ENCODE assay signal across 15 cellular contexts in the genomic region with DNA sequence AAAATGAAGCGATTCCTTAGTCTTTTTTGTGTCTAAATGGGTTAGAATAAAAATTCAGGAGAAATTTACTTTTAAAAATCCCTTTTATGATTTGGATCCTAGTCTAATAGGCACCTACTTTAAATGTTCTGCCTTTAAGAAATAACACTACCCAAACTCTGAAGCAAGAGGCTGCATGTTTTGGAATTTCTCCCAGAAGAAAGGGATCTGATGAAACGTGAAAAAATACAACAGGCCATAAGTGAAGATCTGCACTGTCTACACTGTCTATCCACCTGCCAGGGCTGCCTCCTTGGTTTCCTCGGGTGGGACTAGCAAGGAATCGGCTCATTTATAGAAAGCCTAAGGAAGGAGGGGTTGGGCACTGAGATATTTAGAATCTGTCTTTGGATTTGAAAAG. TPM values are rescaled to one million over a fixed set of nuclear protein-coding genes. Genes with fewer than 3 reads are reported as not detected.
DNase-seq lines count a peak whose midpoint lies in the region; ATAC-seq and TF ChIP-seq lines count a peak whose summit lies in the region.
"Had no signal": no experiment of that assay in that cellular context is flagged by ENCODE, and none has a peak within 500 bp of the region (broad histone marks: within the 10 kb centered on the region; RNA-seq: fewer than 3 reads in every experiment).

No MANE protein-coding gene starts in this region.

- no peak for TF ChIP-seq CTCF in RWPE1 (conservative IDR thresholded peaks at IDR 0.05; ENCODE audit: low read depth)
- no peak for TF ChIP-seq CTCF in fibroblast of villous mesenchyme (IDR thresholded peaks at IDR 0.05; ENCODE audit: insufficient read depth, low read depth, low read length)
- no peak for TF ChIP-seq CTCF in psoas muscle (IDR thresholded peaks at IDR 0.05)

- peaks cover 20% of the 10 kb centered on the region for H3K36me3 Mint-ChIP-seq in CD4-positive, CD25-positive, alpha-beta regulatory T cell
- peaks cover 23% of the 10 kb centered on the region for H3K36me3 Mint-ChIP-seq in activated CD4-positive, alpha-beta memory T cell treated with anti-CD3 and anti-CD28 coated beads for 36 hours

- H3K9me3 Mint-ChIP-seq in CD4-positive, CD25-positive, alpha-beta regulatory T cell: no peaks in the 10 kb centered on the region
- H3K9me3 Mint-ChIP-seq in activated CD4-positive, alpha-beta memory T cell treated with anti-CD3 and anti-CD28 coated beads for 36 hours: no peaks in the 10 kb centered on the region
- H3K9me3 Mint-ChIP-seq: activated CD8-positive, alpha-beta T cell treated with anti-CD3 and anti-CD28 coated beads for 36 hours; activated naive CD4-positive, alpha-beta T cell treated with anti-CD3 and anti-CD28 coated beads for 36 hours; T-helper 1 cell treated with Interleukin-12 subunit alpha and Interleukin-12 subunit beta and Interleukin-4 antibody, amounts not matched to agents 30 μg/mL and 1 μg/mL, for 36 hours had no signal

- CTCF ChIA-PET in RWPE1 (lab: Yijun Ruan, JAX): interaction anchor here (0.7 kb wide), 1 partner anchor 149 kb away, joined by 3 read pairs; no protein-coding TSS in a partner anchor
- CTCF ChIA-PET in activated CD4-positive, alpha-beta memory T cell treated with anti-CD3 and anti-CD28 coated beads for 36 hours (lab: Charles Lee): interaction anchor here (2.9 to 3.6 kb wide), 2 partner anchors 50 to 52 kb away, joined by 17 to 19 read pairs; no protein-coding TSS in a partner anchor

- intact Hi-C loops in psoas muscle (cut with DNase I): no loop called here
- intact Hi-C loops in activated CD4-positive, alpha-beta memory T cell treated with anti-CD3 and anti-CD28 coated beads for 36 hours (cut with micrococcal nuclease): loop anchor here (10.0 kb wide), 1 partner anchor 579 kb away; the partner anchor contains the start of gene GALNT6

- peak overlapping the region in 2 of 3 donors; percentile 19 to 71 for H3K27ac Mint-ChIP-seq in CD4-positive, CD25-positive, alpha-beta regulatory T cell
- H3K27ac Mint-ChIP-seq in activated CD4-positive, alpha-beta memory T cell treated with anti-CD3 and anti-CD28 coated beads for 36 hours: no peak overlapping the region
- H3K27ac Mint-ChIP-seq: activated naive CD4-positive, alpha-beta T cell treated with anti-CD3 and anti-CD28 coated beads for 36 hours had no signal

- peaks cover 40 to 61% (median 55%) of the 10 kb centered on the region in 4 donors for H3K4me1 Mint-ChIP-seq in CD4-positive, CD25-positive, alpha-beta regulatory T cell
- H3K4me1 Mint-ChIP-seq in activated CD4-positive, alpha-beta memory T cell treated with anti-CD3 and anti-CD28 coated beads for 36 hours (ENCODE audit: low read depth): peaks cover 71% of the 10 kb centered on the region

- POLR2A ChIA-PET in RWPE1 (lab: Yijun Ruan, JAX; ENCODE audit: low non-redundant PET): no interaction called here
- POLR2A ChIA-PET in activated CD4-positive, alpha-beta memory T cell treated with anti-CD3 and anti-CD28 coated beads for 36 hours (lab: Charles Lee): no interaction called here

- no peaks in the 10 kb centered on the region for H3K9me3 ChIP-seq in CD4-positive, CD25-positive, alpha-beta regulatory T cell (ENCODE audit: control insufficient read depth in 2 of 2, low read length in 2 of 2)
- H3K9me3 ChIP-seq in psoas muscle: no peaks in the 10 kb centered on the region
- H3K9me3 ChIP-seq: colonic mucosa had no signal

- peaks cover 5% of the 10 kb centered on the region for H3K27me3 Mint-ChIP-seq in CD4-positive, CD25-positive, alpha-beta regulatory T cell
- peaks cover 6% of the 10 kb centered on the region for H3K27me3 Mint-ChIP-seq in activated CD4-positive, alpha-beta memory T cell treated with anti-CD3 and anti-CD28 coated beads for 36 hours
- H3K27me3 Mint-ChIP-seq: activated CD8-positive, alpha-beta T cell treated with anti-CD3 and anti-CD28 coated beads for 36 hours had no signal

- no peak for DNase-seq in CD4-positive, CD25-positive, alpha-beta regulatory T cell
- DNase-seq in RWPE1 (ENCODE audit: low spot score): no peak
- DNase-seq in fibroblast of villous mesenchyme (ENCODE audit: low read depth): peak; percentile 67
- DNase-seq in psoas muscle: no peak
- DNase-seq in NK-92 treated with Interleukin-12 subunit alpha and Interleukin-12 subunit beta, amount 100 ng/mL, for 24 hours (lab: John Stamatoyannopoulos, UW): no peak
- DNase-seq in activated CD4-positive, alpha-beta memory T cell treated with anti-CD3 and anti-CD28 coated beads for 36 hours: no peak
- DNase-seq: colonic mucosa, COR-L47, left colon, PC-3 had no signal

- ATAC-seq in CD4-positive, CD25-positive, alpha-beta regulatory T cell (ENCODE audit: low read depth in 2 of 2): no peak
- peak; percentile 19 to 60 (median 25) for ATAC-seq in psoas muscle
- ATAC-seq in HG02623 (IDR thresholded peaks at IDR 0.05; ENCODE audit: unreplicated experiment): no peak
- no peak for ATAC-seq in HG02970 (IDR thresholded peaks at IDR 0.05; ENCODE audit: low FRiP score, unreplicated experiment)
- ATAC-seq: left colon, PC-3 had no signal

- H3K4me1 ChIP-seq in CD4-positive, CD25-positive, alpha-beta regulatory T cell (ENCODE audit: control insufficient read depth, insufficient read depth, low read length, poor library complexity, severe bottlenecking): peaks cover 50% of the 10 kb centered on the region
- H3K4me1 ChIP-seq in psoas muscle: peaks cover 41% of the 10 kb centered on the region

- H3K36me3 ChIP-seq in CD4-positive, CD25-positive, alpha-beta regulatory T cell (ENCODE audit: control insufficient read depth, insufficient read depth, low read length): peaks cover 10% of the 10 kb centered on the region
- peaks cover 5 to 34% of the 10 kb centered on the region in 2 donors for H3K36me3 ChIP-seq in psoas muscle (ENCODE audit: insufficient read depth in 1 of 2, low read depth in 1 of 2)

- no peak overlapping the region for H3K27ac ChIP-seq in CD4-positive, CD25-positive, alpha-beta regulatory T cell (ENCODE audit: insufficient read depth, low read length, poor library complexity, severe bottlenecking)
- H3K27ac ChIP-seq in RWPE1 (peak overlapping the region; percentile 47), psoas muscle (peak overlapping the region; percentile 33)
- H3K27ac ChIP-seq: colonic mucosa had no signal

- whole genome bisulfite sequencing in psoas muscle, 3 donors: 53 to 70% (median 56%) methylated on average over 4 of the region's 4 CpGs

- no peaks in the 10 kb centered on the region for H3K27me3 ChIP-seq in CD4-positive, CD25-positive, alpha-beta regulatory T cell (ENCODE audit: control insufficient read depth, insufficient read depth, low read length)
- H3K27me3 ChIP-seq in psoas muscle (ENCODE audit: insufficient read depth in 3 of 3, low read length in 2 of 3): no peaks in the 10 kb centered on the region
- H3K27me3 ChIP-seq: colonic mucosa had no signal

- peak overlapping the region in 1 of 4 donors; percentile 32 for H3K4me3 Mint-ChIP-seq in CD4-positive, CD25-positive, alpha-beta regulatory T cell
- H3K4me3 Mint-ChIP-seq in activated CD4-positive, alpha-beta memory T cell treated with anti-CD3 and anti-CD28 coated beads for 36 hours: no peak overlapping the region

- no peak overlapping the region for H3K4me3 ChIP-seq in CD4-positive, CD25-positive, alpha-beta regulatory T cell (ENCODE audit: low read depth, low read length)
- no peak overlapping the region for H3K4me3 ChIP-seq in fibroblast of villous mesenchyme (ENCODE audit: low read depth, low read length)
- H3K4me3 ChIP-seq in psoas muscle: no peak overlapping the region
- H3K4me3 ChIP-seq: colonic mucosa had no signal

RNA-seq across cellular contexts. Expression of gene ACVR1B, which starts 22.1 kb away (rescaled TPM):
- 6.5 TPM for total RNA-seq in CD4-positive, CD25-positive, alpha-beta regulatory T cell
- 1 to 10 TPM in 3 of 4 donors, under 1 TPM in 1; 0.47 to 2.3 (median 1.2) TPM for polyA plus RNA-seq in CD4-positive, CD25-positive, alpha-beta regulatory T cell
- total RNA-seq in fibroblast of villous mesenchyme: 6.4 and 6.5 TPM in 2 replicates
- total RNA-seq in psoas muscle: 10 to 100 TPM; 10.5 to 16.6 (median 14.0) TPM
- polyA plus RNA-seq in psoas muscle: 10 to 100 TPM in 1 of 3 donors, 1 to 10 TPM in 2; 5.8 to 14.9 (median 6.0) TPM
- 1 to 10 TPM; 8.0 to 8.3 TPM for total RNA-seq in activated CD4-positive, alpha-beta memory T cell treated with anti-CD3 and anti-CD28 coated beads for 36 hours

RNA-seq across cellular contexts. Expression of gene TAMALIN, which starts 33.2 kb away (rescaled TPM):
- total RNA-seq in CD4-positive, CD25-positive, alpha-beta regulatory T cell: 253 TPM
- polyA plus RNA-seq in CD4-positive, CD25-positive, alpha-beta regulatory T cell: 1 to 10 TPM in 2 of 4 donors, under 1 TPM in 2; 0.37 to 4.3 (median 0.91) TPM
- total RNA-seq in fibroblast of villous mesenchyme (2.2 and 7.7 TPM in 2 replicates), psoas muscle (10 to 100 TPM in 3 of 4 donors, 1 to 10 TPM in 1; 8.0 to 12.8 (median 11.5) TPM)
- polyA plus RNA-seq in psoas muscle: 1 to 10 TPM; 5.5 to 9.6 (median 6.8) TPM
- 10 to 100 TPM; 15.1 to 18.7 TPM for total RNA-seq in activated CD4-positive, alpha-beta memory T cell treated with anti-CD3 and anti-CD28 coated beads for 36 hours

Comparison
In these comparisons a context has a peak if more than half of its experiments do, and no peak if none do; other contexts are left out.
1. ATAC-seq: peak in psoas muscle (4 of 4); none in CD4-positive, CD25-positive, alpha-beta regulatory T cell (0 of 2), HG02623 (single experiment) and HG02970 (single experiment).
2. RNA of gene TAMALIN, which starts 33.2 kb away (total RNA-seq): 253 TPM in CD4-positive, CD25-positive, alpha-beta regulatory T cell (single experiment); 15.1 to 18.7 TPM in activated CD4-positive, alpha-beta memory T cell treated with anti-CD3 and anti-CD28 coated beads for 36 hours, 8.0 to 12.8 TPM in psoas muscle and 2.2 to 7.7 TPM in fibroblast of villous mesenchyme; every median in the first group is over 10 times any median in the second.